ENCODE assay signal across 19 cellular contexts in the genomic region with DNA sequence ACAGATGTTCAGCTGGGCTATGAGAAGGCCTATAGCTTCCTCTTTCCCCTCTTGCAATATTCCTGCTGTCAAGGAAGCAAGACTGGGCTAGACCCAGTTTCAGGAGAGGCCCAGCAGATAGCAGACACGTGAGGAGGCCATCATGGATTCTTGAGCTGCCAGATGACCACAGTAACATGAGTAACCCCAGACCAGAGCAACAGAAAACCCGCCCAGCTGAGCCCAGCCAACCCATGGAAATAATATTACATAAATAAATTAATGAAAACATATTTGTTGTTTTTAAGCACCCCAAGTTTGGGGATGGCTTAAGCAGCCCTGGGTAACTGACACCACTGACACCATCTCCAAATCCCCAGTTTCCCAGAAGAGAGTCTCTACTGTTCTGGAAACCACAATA. TPM values are rescaled to one million over a fixed set of nuclear protein-coding genes. Genes with fewer than 3 reads are reported as not detected.
DNase-seq lines count a peak whose midpoint lies in the region; ATAC-seq, FAIRE-seq and TF ChIP-seq lines count a peak whose summit lies in the region.
"Had no signal": no experiment of that assay in that cellular context is flagged by ENCODE, and none has a peak within 500 bp of the region (broad histone marks: within the 10 kb centered on the region; RNA-seq: fewer than 3 reads in every experiment).

No MANE protein-coding gene starts in this region.

- H3K9ac ChIP-seq in HepG2 (ENCODE audit: insufficient read depth, low read depth, low read length), result no peak overlapping the region

- CTCF ChIA-PET in HepG2 (lab: Yijun Ruan, JAX; ENCODE audit: low intra/inter-chr PET ratio, low total read pairs), result no interaction called here
- CTCF ChIA-PET in T-cell (lab: Charles Lee), result no interaction called here

- FAIRE-seq in HepG2 (lab: Jason Lieb, UNC), result no peak
- FAIRE-seq: G401.6, GM12892, H1 had no signal

- TF ChIP-seq POLR2A in HepG2 (IDR thresholded peaks at IDR 0.05; ENCODE audit: insufficient read depth in 1 of 2, low read depth in 2 of 2, low read length in 2 of 2), result no peak
- no peak for TF ChIP-seq POLR2A in right lobe of liver (IDR thresholded peaks at IDR 0.05)

- H3K36me3 Mint-ChIP-seq in progenitor cell of endocrine pancreas (ENCODE audit: insufficient read depth) (no peaks in the 10 kb centered on the region), T-cell (peaks cover 2% of the 10 kb centered on the region)

- POLR2A ChIA-PET in HepG2 (lab: Yijun Ruan, JAX) (no interaction called here), T-cell (lab: Charles Lee) (no interaction called here)

- H4K20me1 ChIP-seq in HepG2 (ENCODE audit: insufficient read depth, low read length), result no peaks in the 10 kb centered on the region

- intact Hi-C loops in HepG2 (cut with micrococcal nuclease; ENCODE audit: unreplicated experiment), result no loop called here
- intact Hi-C loops in right lobe of liver (cut with DNase I), result no loop called here

- H3K4me2 ChIP-seq in HepG2 (ENCODE audit: low read depth, low read length), result no peak overlapping the region

- BruUV-seq in HepG2 (replicated peaks; lab: Mats Ljungman, UMichigan), result no TSS peak

- H2AFZ ChIP-seq in HepG2 (ENCODE audit: low read length), result no peak overlapping the region

- 0% methylated on average over 2 of the region's 2 CpGs for WGBS in HepG2 (ENCODE audit: low lambda C conversion rate)
- 50% methylated on average over 1 of the region's 2 CpGs for WGBS in right lobe of liver (ENCODE audit: insufficient coverage, low coverage, low lambda C conversion rate, missing lambda C conversion rate)

- no peaks in the 10 kb centered on the region for H3K79me2 ChIP-seq in HepG2 (ENCODE audit: insufficient read depth, low read length)

- H3K27me3 Mint-ChIP-seq in progenitor cell of endocrine pancreas (peaks cover 6% of the 10 kb centered on the region), T-cell (peaks cover 9 to 20% of the 10 kb centered on the region in 2 donors)

- H3K27ac ChIP-seq in HepG2 (ENCODE audit: extremely low read length, insufficient read depth, low read length) (no peak overlapping the region), right lobe of liver (no peak overlapping the region)

- no peaks in the 10 kb centered on the region for H3K4me1 ChIP-seq in HepG2 (ENCODE audit: insufficient read depth, low read length)
- no peaks in the 10 kb centered on the region for H3K4me1 ChIP-seq in right lobe of liver

- in situ Hi-C loops in HepG2 (cut with HindIII; ENCODE audit: extremely low pct_ligation_motif_present, low pct_unique_long_range_greater_than_20kb), result no loop called here

- ATAC-seq in HepG2 (no peak), right lobe of liver (no peak), T-cell (replicated peaks in 1 of 4) (no peak)

- H3K4me3 ChIP-seq in HepG2 (replicated peaks in 1 of 3; ENCODE audit: insufficient read depth in 1 of 3, low read depth in 2 of 3, low read length in 3 of 3) (no peak overlapping the region), right lobe of liver (no peak overlapping the region)

- no peak for TF ChIP-seq CTCF in HepG2 (CRISPR knock-in tag; IDR thresholded peaks at IDR 0.05)
- TF ChIP-seq CTCF in right lobe of liver (IDR thresholded peaks at IDR 0.05), result no peak
- TF ChIP-seq CTCF in progenitor cell of endocrine pancreas (IDR thresholded peaks at IDR 0.05; ENCODE audit: unreplicated experiment), result no peak

- H3K9me3 Mint-ChIP-seq in progenitor cell of endocrine pancreas (ENCODE audit: low read depth) (peaks cover 20% of the 10 kb centered on the region), T-cell (peaks cover 5 to 20% (median 13%) of the 10 kb centered on the region in 3 donors)

- H3K27me3 ChIP-seq in HepG2 (ENCODE audit: control insufficient read depth in 1 of 2, insufficient read depth in 2 of 2, low read length in 2 of 2) (peaks cover 0 to 2% of the 10 kb centered on the region in 2 experiments; a peak in 1 of 5 replicates), right lobe of liver (no peaks in the 10 kb centered on the region)

- H3K4me3 Mint-ChIP-seq in progenitor cell of endocrine pancreas (ENCODE audit: low read depth), result no peak overlapping the region
- no peak overlapping the region for H3K4me3 Mint-ChIP-seq in T-cell
- H3K4me3 Mint-ChIP-seq: CD4-positive, alpha-beta memory T cell had no signal

- DNase-seq in HepG2 (ENCODE audit: low spot score) (no peak), right lobe of liver (no peak), MV-4-11 (lab: John Stamatoyannopoulos, UW) (peak; percentile 67), progenitor cell of endocrine pancreas (ENCODE audit: low spot score, unreplicated experiment) (no peak), kidney glomerular epithelial cell (lab: John Stamatoyannopoulos, UW) (no peak), T-cell (no peak)
- DNase-seq in stimulated activated CD4-positive, alpha-beta T cell treated with anti-CD3 and anti-CD28 coated beads, Interleukin-4, amount 100 ng/mL, for 4 hours, result no peak
- DNase-seq: 8988T; C1 segment of cervical spinal cord; Calu3; CD4-positive, alpha-beta memory T cell; COR-L47; DMS153; DND-41; H7; HCEC 1CT had no signal

- TF ChIP-seq EP300 in HepG2 (IDR thresholded peaks at IDR 0.05; ENCODE audit: low read depth in 2 of 2, low read length in 2 of 2), result no peak
- no peak for TF ChIP-seq EP300 in HepG2 (CRISPR knock-in tag; IDR thresholded peaks at IDR 0.05; ENCODE audit: borderline replicate concordance)

- H3K4me1 Mint-ChIP-seq in progenitor cell of endocrine pancreas (ENCODE audit: low read depth) (no peaks in the 10 kb centered on the region), T-cell (no peaks in the 10 kb centered on the region)
- H3K4me1 Mint-ChIP-seq: CD4-positive, alpha-beta memory T cell had no signal

- H3K36me3 ChIP-seq in HepG2 (replicated peaks in 1 of 2; ENCODE audit: control insufficient read depth in 1 of 2, insufficient read depth in 2 of 2, low read length in 2 of 2) (no peaks in the 10 kb centered on the region), right lobe of liver (no peaks in the 10 kb centered on the region)

- peak overlapping the region; percentile 85 for H3K27ac Mint-ChIP-seq in progenitor cell of endocrine pancreas
- H3K27ac Mint-ChIP-seq in T-cell, result no peak overlapping the region
- H3K27ac Mint-ChIP-seq: CD4-positive, alpha-beta memory T cell had no signal

- peaks cover 9% of the 10 kb centered on the region; the same call in 1 of the 2 replicates for H3K9me3 ChIP-seq in HepG2 (ENCODE audit: low read length)
- peaks cover 0 to 3% (median 0%) of the 10 kb centered on the region in 4 donors for H3K9me3 ChIP-seq in right lobe of liver

- no peak for TF ChIP-seq RAD21 in HepG2 (CRISPR knock-in tag; IDR thresholded peaks at IDR 0.05)

TF ChIP-seq in HepG2, 621 proteins besides CTCF, POLR2A, EP300 and RAD21:
- TF ChIP-seq ZNF331 (CRISPR knock-in tag; IDR thresholded peaks at IDR 0.05) (peak; percentile 97), TOPORS (CRISPR knock-in tag; IDR thresholded peaks at IDR 0.05) (no peak), MAFK (conservative IDR thresholded peaks at IDR 0.05 in 1 of 2, IDR thresholded peaks at IDR 0.05 in 1 of 2; ENCODE audit: low read length in 2 of 2) (no peak)

RNA-seq across cellular contexts. Expression of a gene that starts 50.2 kb away (rescaled TPM):
- 332 and 370 TPM in 2 replicates for total RNA-seq in HepG2 (2016; rRNA removed; fragmentation: Illumina TruSeq; extraction: Trizol)
- 232 and 234 TPM in 2 replicates for total RNA-seq in HepG2 (2016; cell fraction: cytosol; rRNA removed; fragmentation: Illumina TruSeq; extraction: Trizol; ENCODE audit: low read depth)
- 325 and 382 TPM in 2 replicates for total RNA-seq in HepG2 (2016; cell fraction: insoluble cytoplasmic fraction; rRNA removed; fragmentation: Illumina TruSeq; extraction: Trizol)
- total RNA-seq in HepG2 (2016; cell fraction: membrane; rRNA removed; fragmentation: Illumina TruSeq; extraction: Trizol), result 226 and 239 TPM in 2 replicates
- total RNA-seq in HepG2 (2016; cell fraction: nucleus; rRNA removed; fragmentation: Illumina TruSeq; extraction: Trizol), result 122 and 134 TPM in 2 replicates
- 55.6 and 56.3 TPM in 2 replicates for polyA plus RNA-seq in HepG2 (2011; rRNA removed)
- 69.0 and 71.6 TPM in 2 replicates for polyA plus RNA-seq in HepG2 (2011; cell fraction: cytosol; rRNA removed)
- 45.1 and 62.3 TPM in 2 replicates for polyA plus RNA-seq in HepG2 (2011; cell fraction: nucleus; rRNA removed)
- 101 and 148 TPM in 2 replicates for polyA plus RNA-seq in HepG2 (2012)
- 204 and 221 TPM in 2 replicates for polyA plus RNA-seq in HepG2 (2016; cell fraction: cytosol; fragmentation: Illumina TruSeq; extraction: Trizol; ENCODE audit: low read depth)
- polyA plus RNA-seq in HepG2 (2016; cell fraction: insoluble cytoplasmic fraction; fragmentation: Illumina TruSeq; extraction: Trizol; ENCODE audit: low read depth), result 280 and 285 TPM in 2 replicates
- polyA plus RNA-seq in HepG2 (2016; cell fraction: membrane; fragmentation: Illumina TruSeq; extraction: Trizol; ENCODE audit: low read depth), result 167 and 189 TPM in 2 replicates
- polyA plus RNA-seq in HepG2 (2016; cell fraction: nucleus; fragmentation: Illumina TruSeq; extraction: Trizol; ENCODE audit: insufficient read depth, low read depth), result 174 and 195 TPM in 2 replicates
- 9.5 and 13.1 TPM in 2 replicates for polyA minus RNA-seq in HepG2 (2011; rRNA and poly(A)+ RNA removed; ENCODE audit: low replicate concordance)
- polyA minus RNA-seq in HepG2 (2011; cell fraction: cytosol; rRNA and poly(A)+ RNA removed), result 36.5 and 37.9 TPM in 2 replicates
- 27.3 and 34.2 TPM in 2 replicates for polyA minus RNA-seq in HepG2 (2011; cell fraction: nucleus; rRNA and poly(A)+ RNA removed)
- 10 to 100 TPM; 25.2 to 82.8 (median 42.8) TPM for total RNA-seq in right lobe of liver
- 106 TPM in 2 replicates for total RNA-seq in progenitor cell of endocrine pancreas
- 10 to 100 TPM; 21.8 to 69.9 (median 62.5) TPM for total RNA-seq in T-cell
